8 cellular contexts compared by ENCODE assay signal in genomic region chr17:18259621-18260331, GRCh38. TPM values are rescaled to one million over a fixed set of nuclear protein-coding genes. Genes with fewer than 3 reads are reported as not detected.
DNase-seq lines count a peak whose midpoint lies in the region; ATAC-seq and TF ChIP-seq lines count a peak whose summit lies in the region.

No MANE protein-coding gene starts in this region.

- H3K36me3 Mint-ChIP-seq in naive thymus-derived CD4-positive, alpha-beta T cell, result peaks cover 0 to 6% (median 5%) of the 10 kb centered on the region in 5 donors

- no peaks in the 10 kb centered on the region for H3K27me3 Mint-ChIP-seq in naive thymus-derived CD4-positive, alpha-beta T cell

- CTCF ChIA-PET in naive thymus-derived CD4-positive, alpha-beta T cell (lab: Charles Lee), result interaction anchor here (0.8 kb wide), 1 partner anchor 16 kb away, joined by 3 read pairs; no protein-coding TSS in a partner anchor

- H3K36me3 ChIP-seq in DND-41 (ENCODE audit: insufficient read depth, low read length), result peaks cover 44% of the 10 kb centered on the region
- peaks cover 0 to 43% (median 5%) of the 10 kb centered on the region in 3 experiments for H3K36me3 ChIP-seq in naive thymus-derived CD4-positive, alpha-beta T cell (ENCODE audit: control insufficient read depth in 2 of 3, insufficient read depth in 3 of 3, low read length in 3 of 3)

- POLR2A ChIA-PET in naive thymus-derived CD4-positive, alpha-beta T cell (lab: Charles Lee), result interaction anchor here (0.6 to 1.2 kb wide), 4 partner anchors 13 to 77 kb away, joined by 3 to 4 read pairs (median 3); no protein-coding TSS in a partner anchor

- no peaks in the 10 kb centered on the region for H3K27me3 ChIP-seq in DND-41 (ENCODE audit: insufficient read depth, low read length, poor library complexity)
- H3K27me3 ChIP-seq in naive thymus-derived CD4-positive, alpha-beta T cell (ENCODE audit: control insufficient read depth in 2 of 2, insufficient read depth in 2 of 2, low read length in 2 of 2), result no peaks in the 10 kb centered on the region

- ATAC-seq in DND-41 (ENCODE audit: insufficient read depth, low read depth), result no peak
- no peak for ATAC-seq in naive thymus-derived CD4-positive, alpha-beta T cell
- ATAC-seq in HG03139 (IDR thresholded peaks at IDR 0.05; ENCODE audit: unreplicated experiment), result no peak

- peak overlapping the region; percentile 86 for H3K4me2 ChIP-seq in DND-41 (ENCODE audit: insufficient read depth, low read length)

- intact Hi-C loops in naive thymus-derived CD4-positive, alpha-beta T cell (cut with micrococcal nuclease), result loop anchor here (1.0 to 5.0 kb wide), 8 partner anchors 34 to 1907 kb away; partner anchors contain the start of genes ALKBH5 (in 2 of the 2), LLGL1 (in 2 of the 2), SMCR8 (in 2 of the 2) and CENPV (in 1 of the 2)

- H2AFZ ChIP-seq in DND-41 (ENCODE audit: low read depth, low read length), result peak overlapping the region; percentile 89

- H3K4me1 Mint-ChIP-seq in naive thymus-derived CD4-positive, alpha-beta T cell, result peaks cover 11 to 60% (median 37%) of the 10 kb centered on the region in 7 donors

- peak overlapping the region; percentile 68 for H3K9ac ChIP-seq in DND-41 (ENCODE audit: low read depth, low read length)

- H3K4me3 ChIP-seq in DND-41 (ENCODE audit: low read depth in 1 of 2, low read length in 2 of 2), result peak overlapping the region; percentile 49 to 83; a peak in 3 of 4 replicates
- H3K4me3 ChIP-seq in Jurkat, Clone E6-1 (ENCODE audit: low read length), result peak overlapping the region; percentile 77
- peak overlapping the region; percentile 84 for H3K4me3 ChIP-seq in naive thymus-derived CD4-positive, alpha-beta T cell (ENCODE audit: low read length)

- H3K9me3 ChIP-seq in DND-41 (ENCODE audit: insufficient read depth, low read length, severe bottlenecking), result no peaks in the 10 kb centered on the region
- no peaks in the 10 kb centered on the region for H3K9me3 ChIP-seq in naive thymus-derived CD4-positive, alpha-beta T cell (ENCODE audit: control insufficient read depth in 2 of 3, low read length in 3 of 3)

- H3K4me3 Mint-ChIP-seq in naive thymus-derived CD4-positive, alpha-beta T cell, result peak overlapping the region; percentile 78 to 96 (median 84)

- H3K4me1 ChIP-seq in DND-41 (ENCODE audit: insufficient read depth, low read length), result peaks cover 57% of the 10 kb centered on the region
- peaks cover 29 to 47% of the 10 kb centered on the region in 2 donors for H3K4me1 ChIP-seq in naive thymus-derived CD4-positive, alpha-beta T cell (ENCODE audit: control insufficient read depth in 2 of 2, insufficient read depth in 2 of 2, low read length in 2 of 2)

- peaks cover 47% of the 10 kb centered on the region for H3K79me2 ChIP-seq in DND-41 (ENCODE audit: insufficient read depth, low read length)

- H3K27ac ChIP-seq in DND-41 (ENCODE audit: low read length) (peak overlapping the region; percentile 68), caudate nucleus (ENCODE audit: low read depth, low read length) (peak overlapping the region; percentile 91)
- peak overlapping the region; percentile 95 for H3K27ac ChIP-seq in naive thymus-derived CD4-positive, alpha-beta T cell (ENCODE audit: low read depth, low read length)

- no peak for TF ChIP-seq CTCF in DND-41 (IDR thresholded peaks at IDR 0.05; ENCODE audit: borderline replicate concordance, extremely low read depth, low read length, poor library complexity, severe bottlenecking)

- H4K20me1 ChIP-seq in DND-41 (ENCODE audit: insufficient read depth, low read length), result peaks cover 31% of the 10 kb centered on the region

- peaks cover 0 to 2% (median 0%) of the 10 kb centered on the region in 11 donors for H3K9me3 Mint-ChIP-seq in naive thymus-derived CD4-positive, alpha-beta T cell

- H3K27ac Mint-ChIP-seq in naive thymus-derived CD4-positive, alpha-beta T cell, result peak overlapping the region; percentile 77 to 92 (median 84)

- DNase-seq in DND-41 (no peak), caudate nucleus (lab: John Stamatoyannopoulos, UW) (no peak), NCI-H1092 (lab: John Stamatoyannopoulos, UW) (no peak), T1000 (lab: John Stamatoyannopoulos, UW) (no peak), NOMO-1 (lab: John Stamatoyannopoulos, UW; ENCODE audit: unreplicated experiment in 2 of 2) (no peak)
- no peak for DNase-seq in Jurkat, Clone E6-1 (ENCODE audit: low read depth, low spot score)
- no peak for DNase-seq in naive thymus-derived CD4-positive, alpha-beta T cell

RNA-seq across cellular contexts. Expression of gene MIEF2, which starts 0.7 kb away (rescaled TPM):
- polyA plus RNA-seq in Jurkat, Clone E6-1 (2012; ENCODE audit: insufficient read depth, insufficient read length), result 8.4 TPM
- total RNA-seq in naive thymus-derived CD4-positive, alpha-beta T cell, result 10 to 100 TPM in 4 of 5 experiments, 1 to 10 TPM in 1; 6.5 to 22.5 (median 15.1) TPM
- 10 to 100 TPM; 11.3 to 19.6 TPM for polyA plus RNA-seq in naive thymus-derived CD4-positive, alpha-beta T cell

RNA-seq across cellular contexts. Expression of gene FLII, which starts 1.2 kb away (rescaled TPM):
- 226 TPM for polyA plus RNA-seq in Jurkat, Clone E6-1 (2012; ENCODE audit: insufficient read depth, insufficient read length)
- total RNA-seq in naive thymus-derived CD4-positive, alpha-beta T cell, result 100 to 1,000 TPM; 253 to 348 (median 303) TPM
- polyA plus RNA-seq in naive thymus-derived CD4-positive, alpha-beta T cell, result 100 to 1,000 TPM in 1 of 2 donors, 10 to 100 TPM in 1; 93.1 to 198 TPM

RNA-seq across cellular contexts. Expression of gene LLGL1, which starts 34.3 kb away (rescaled TPM):
- polyA plus RNA-seq in Jurkat, Clone E6-1 (2012; ENCODE audit: insufficient read depth, insufficient read length), result 22.6 TPM
- 10 to 100 TPM; 12.9 to 21.6 (median 16.5) TPM for total RNA-seq in naive thymus-derived CD4-positive, alpha-beta T cell
- 1 to 10 TPM in 1 of 2 donors, under 1 TPM in 1; 0.89 to 2.0 TPM for polyA plus RNA-seq in naive thymus-derived CD4-positive, alpha-beta T cell

RNA-seq across cellular contexts. Expression of gene TOP3A, which starts 55.0 kb away (rescaled TPM):
- polyA plus RNA-seq in Jurkat, Clone E6-1 (2012; ENCODE audit: insufficient read depth, insufficient read length), result 54.0 TPM
- 10 to 100 TPM; 39.0 to 74.9 (median 43.6) TPM for total RNA-seq in naive thymus-derived CD4-positive, alpha-beta T cell
- polyA plus RNA-seq in naive thymus-derived CD4-positive, alpha-beta T cell, result 10 to 100 TPM; 13.7 to 30.8 TPM

RNA-seq across cellular contexts. Expression of gene SMCR8, which starts 55.3 kb away (rescaled TPM):
- 8.2 TPM for polyA plus RNA-seq in Jurkat, Clone E6-1 (2012; ENCODE audit: insufficient read depth, insufficient read length)
- total RNA-seq in naive thymus-derived CD4-positive, alpha-beta T cell, result 10 to 100 TPM; 29.0 to 61.7 (median 52.1) TPM
- 1 to 10 TPM; 5.2 to 8.0 TPM for polyA plus RNA-seq in naive thymus-derived CD4-positive, alpha-beta T cell
